ENCODE assay signal across 8 cellular contexts in the genomic region with DNA sequence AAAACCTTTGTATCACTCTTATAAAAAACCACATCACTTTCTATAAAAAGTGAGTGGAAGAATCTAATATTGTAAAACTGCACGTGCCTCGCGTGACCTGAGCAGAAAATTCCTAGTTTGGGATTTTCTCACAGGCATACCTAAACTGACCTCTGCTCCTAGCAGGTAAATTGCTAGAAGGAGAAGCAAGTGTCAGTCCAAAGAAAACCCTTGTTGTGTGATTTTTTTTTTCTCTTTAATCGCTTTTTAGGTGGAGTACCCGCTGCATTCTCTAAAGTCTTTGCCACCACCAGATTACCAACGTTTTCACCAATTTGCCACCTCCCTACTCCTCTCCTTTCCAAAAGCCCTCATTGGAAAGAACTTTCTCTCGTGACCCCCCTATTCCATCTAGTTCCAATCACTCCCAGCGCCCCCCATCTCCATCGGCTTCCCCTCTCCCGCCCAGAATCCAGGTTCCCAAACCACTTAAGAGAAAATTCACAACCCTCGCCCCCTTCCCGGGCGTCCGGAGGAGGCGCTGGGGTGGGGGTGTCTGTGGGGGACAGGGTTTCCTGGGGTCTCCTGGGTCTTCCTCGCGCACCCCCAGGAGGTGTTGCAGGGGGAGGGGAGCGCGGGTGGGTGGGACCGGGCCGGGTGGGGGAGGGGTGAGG.
DNase-seq lines count a peak whose midpoint lies in the region; ATAC-seq and TF ChIP-seq lines count a peak whose summit lies in the region.

No MANE protein-coding gene starts in this region.

- no peak for DNase-seq in coronary artery (ENCODE audit: low spot score)
- DNase-seq in effector CD4-positive, alpha-beta T cell = no peak
- no peak for DNase-seq in NCI-H510A treated with DMSO at 0.1 percent for 48 hours (lab: John Stamatoyannopoulos, UW)
- no peak for DNase-seq in NCI-H2029 treated with DMSO at 0.1 percent for 48 hours (lab: John Stamatoyannopoulos, UW)

- TF ChIP-seq CTCF in C4-2B (conservative IDR thresholded peaks at IDR 0.05) (no peak), coronary artery (IDR thresholded peaks at IDR 0.05) (no peak), nephron (IDR thresholded peaks at IDR 0.05; ENCODE audit: unreplicated experiment in 3 of 3) (no peak)

- peak overlapping the region; percentile 99 for H3K4me3 ChIP-seq in coronary artery

- no peak for ATAC-seq in GM21423 (IDR thresholded peaks at IDR 0.05; ENCODE audit: unreplicated experiment)

- H3K9me3 Mint-ChIP-seq in nephron = no peaks in the 10 kb centered on the region

- H3K4me3 Mint-ChIP-seq in nephron = peak overlapping the region; percentile 90 to 97 (median 96)

- peaks cover 19% of the 10 kb centered on the region for H3K36me3 Mint-ChIP-seq in nephron (ENCODE audit: low read depth)

- H3K27me3 Mint-ChIP-seq in nephron (ENCODE audit: low read depth) = peaks cover 4% of the 10 kb centered on the region

- peak overlapping the region; percentile 87 to 96 (median 90) for H3K27ac Mint-ChIP-seq in nephron

- peaks cover 11% of the 10 kb centered on the region; the same call in 1 of the 2 replicates for H3K36me3 ChIP-seq in KOPT-K1 (ENCODE audit: insufficient read depth, low read length)

- H3K9me3 ChIP-seq in KOPT-K1 (ENCODE audit: insufficient read depth, low read length, poor library complexity, severe bottlenecking) = no peaks in the 10 kb centered on the region

- H3K27ac ChIP-seq in C4-2B (peak overlapping the region; percentile 92), KOPT-K1 (ENCODE audit: low read depth, low read length, poor library complexity, severe bottlenecking) (peak overlapping the region; percentile 72), coronary artery (peak overlapping the region; percentile 89 to 93)

- H3K4me1 Mint-ChIP-seq in nephron = peaks cover 37% of the 10 kb centered on the region
